Comparison of ENCODE assay signal across 8 cellular contexts in the genomic region with DNA sequence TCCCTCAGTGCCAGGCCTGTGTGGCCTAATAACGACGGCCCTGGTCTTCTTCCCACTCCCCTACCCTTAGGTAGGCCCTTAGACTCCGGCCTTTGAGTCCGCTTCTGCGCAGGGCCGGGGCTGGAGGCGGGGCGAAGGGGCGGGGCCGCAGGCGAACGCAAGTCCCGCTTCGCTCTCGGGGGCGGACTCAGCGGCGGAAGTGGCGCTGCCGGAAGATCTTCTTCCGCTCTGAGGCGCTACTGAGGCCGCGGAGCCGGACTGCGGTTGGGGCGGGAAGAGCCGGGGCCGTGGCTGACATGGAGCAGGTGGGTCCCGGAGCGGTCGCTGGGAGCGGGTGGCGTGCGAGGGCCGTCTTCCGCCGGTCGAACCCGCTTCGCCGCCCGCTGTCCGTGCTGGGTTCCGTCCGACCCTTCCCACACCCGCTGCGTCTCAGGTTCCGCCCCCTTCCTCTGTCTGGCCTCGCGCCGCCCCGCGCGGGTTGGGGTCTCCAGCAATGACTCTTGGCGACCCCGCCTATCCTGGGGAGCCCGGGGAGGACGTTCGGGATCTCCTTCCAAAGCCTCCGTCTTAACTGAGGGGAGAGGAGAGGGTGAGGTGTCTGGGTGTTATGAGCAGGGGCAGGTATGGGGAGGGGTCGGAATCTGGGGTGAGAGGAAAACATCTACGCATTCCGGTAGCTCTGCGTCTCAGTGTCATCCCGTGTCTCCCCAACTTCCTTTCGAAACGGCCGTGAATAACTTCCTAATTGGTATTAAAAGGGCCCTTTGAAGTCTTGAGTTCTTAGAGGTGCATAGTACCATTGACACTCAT. TPM values are rescaled to one million over a fixed set of nuclear protein-coding genes. Genes with fewer than 3 reads are reported as not detected.
DNase-seq lines count a peak whose midpoint lies in the region; ATAC-seq and TF ChIP-seq lines count a peak whose summit lies in the region.

A gene (plus strand): TSS at position 218 of the 810 bp plus-strand sequence. CDS start 16,388 bp downstream, outside the sequence.

- TF ChIP-seq CTCF in AG09309 (IDR thresholded peaks at IDR 0.05; ENCODE audit: control insufficient read depth, insufficient read depth, low read depth, low read length, missing control alignments), result no peak
- TF ChIP-seq CTCF in coronary artery (IDR thresholded peaks at IDR 0.05), result no peak

- in situ Hi-C loops in GM18951 (cut with MboI; ENCODE audit: low sequenced_read_pairs, unreplicated experiment), result no loop called here

- intact Hi-C loops in activated CD4-positive, alpha-beta T cell treated with anti-CD3 and anti-CD28 coated beads, Interleukin-2, amount 10 ng/mL, durations not matched to agents 24 days and 14 days (cut with micrococcal nuclease), result loop anchor here (1.0 to 5.0 kb wide), 4 partner anchors 50 to 290 kb away; a partner anchor contains a TSS

- peak; percentile 50 for DNase-seq in AG09309 (ENCODE audit: low read depth)
- DNase-seq in NCI-H460 (ENCODE audit: extremely low read depth, low read depth), result peak; percentile 79
- DNase-seq in activated CD4-positive, alpha-beta T cell treated with anti-CD3 and anti-CD28 coated beads, Interleukin-2, amount 10 ng/mL, durations not matched to agents 24 days and 14 days, result peak; percentile 97
- peak; percentile 92 for DNase-seq in coronary artery (ENCODE audit: low spot score)
- DNase-seq in left kidney (ENCODE audit: low read depth, low spot score), result peak; percentile 96
- peak; percentile 82 to 93 for DNase-seq in stimulated activated CD4-positive, alpha-beta T cell treated with anti-CD3 and anti-CD28 coated beads, Interleukin-1b, Interleukin-23, amount 100 ng/mL, for 4 hours (ENCODE audit: low read depth in 2 of 2)

- H3K27ac Mint-ChIP-seq in activated CD4-positive, alpha-beta T cell treated with anti-CD3 and anti-CD28 coated beads, Interleukin-2, amount 10 ng/mL, durations not matched to agents 24 days and 14 days, result peak within 1 kb of the TSS; percentile 79

- ATAC-seq in HG03354 (IDR thresholded peaks at IDR 0.05; ENCODE audit: poor library complexity, severe bottlenecking, unreplicated experiment), result peak; percentile 80

- H3K4me3 ChIP-seq in AG09309 (ENCODE audit: control insufficient read depth, low read depth, low read length) (peak within 1 kb of the TSS; percentile 98), coronary artery (peak within 1 kb of the TSS; percentile 99)

- peaks cover 35% of the 10 kb centered on the region for H3K4me1 Mint-ChIP-seq in activated CD4-positive, alpha-beta T cell treated with anti-CD3 and anti-CD28 coated beads, Interleukin-2, amount 10 ng/mL, durations not matched to agents 24 days and 14 days

- peak within 1 kb of the TSS; percentile 90 for H3K4me3 Mint-ChIP-seq in activated CD4-positive, alpha-beta T cell treated with anti-CD3 and anti-CD28 coated beads, Interleukin-2, amount 10 ng/mL, durations not matched to agents 24 days and 14 days

- peak within 1 kb of the TSS; percentile 80 to 97 for H3K27ac ChIP-seq in coronary artery

- no peaks in the 10 kb centered on the region for H3K27me3 Mint-ChIP-seq in activated CD4-positive, alpha-beta T cell treated with anti-CD3 and anti-CD28 coated beads, Interleukin-2, amount 10 ng/mL, durations not matched to agents 24 days and 14 days

- TF ChIP-seq POLR2A in GM18951 (IDR thresholded peaks at IDR 0.05; ENCODE audit: extremely low read depth, insufficient read depth, insufficient read length), result peak; percentile 82

- H3K36me3 Mint-ChIP-seq in activated CD4-positive, alpha-beta T cell treated with anti-CD3 and anti-CD28 coated beads, Interleukin-2, amount 10 ng/mL, durations not matched to agents 24 days and 14 days (ENCODE audit: low read depth), result peaks cover 3% of the 10 kb centered on the region

- H3K9me3 Mint-ChIP-seq in activated CD4-positive, alpha-beta T cell treated with anti-CD3 and anti-CD28 coated beads, Interleukin-2, amount 10 ng/mL, durations not matched to agents 24 days and 14 days, result no peaks in the 10 kb centered on the region

RNA-seq across cellular contexts. Expression of the gene that starts here (rescaled TPM):
- total RNA-seq in NCI-H460 (2014; rRNA removed; shearing (Covaris generic)), result 33.2 and 41.1 TPM in 2 replicates
- polyA plus RNA-seq in NCI-H460 (2014; cell fraction: nucleus; rRNA removed), result 86.2 and 131 TPM in 2 replicates
- 53.6 and 60.3 TPM in 2 replicates for total RNA-seq in activated CD4-positive, alpha-beta T cell treated with anti-CD3 and anti-CD28 coated beads, Interleukin-2, amount 10 ng/mL, durations not matched to agents 24 days and 14 days

Comparison
In these comparisons a context has a peak if more than half of its experiments do, and no peak if none do; other contexts are left out.
1. Peak in every context shown above with its lines: DNase-seq, ATAC-seq, H3K4me3 ChIP-seq and H3K27ac ChIP-seq.